8 cellular contexts compared by ENCODE assay signal in genomic region chr4:48341776-48342558, GRCh38. TPM values are rescaled to one million over a fixed set of nuclear protein-coding genes. Genes with fewer than 3 reads are reported as not detected.
A peak's percentile ranks its signal among the peaks of the same experiment; 100 is the strongest.
DNase-seq lines count a peak whose midpoint lies in the region; ATAC-seq and TF ChIP-seq lines count a peak whose summit lies in the region.

No MANE protein-coding gene starts in this region.

- H3K27me3 ChIP-seq in breast epithelium (no peaks in the 10 kb centered on the region), spleen (replicated peaks in 1 of 7) (no peaks in the 10 kb centered on the region)

- H3K27ac Mint-ChIP-seq in Calu3 (ENCODE audit: unreplicated experiment): peak overlapping the region; percentile 63

- peaks cover 19% of the 10 kb centered on the region for H3K4me1 Mint-ChIP-seq in Calu3 (ENCODE audit: low read depth, unreplicated experiment)

- intact Hi-C loops in Calu3 (cut with micrococcal nuclease; ENCODE audit: unreplicated experiment) (no loop called here), breast epithelium (cut with DNase I; ENCODE audit: low total_unique reads) (no loop called here), spleen (cut with DNase I; ENCODE audit: low total_unique reads) (no loop called here)

- CTCF ChIA-PET in Calu3 (lab: Charles Lee): interaction anchor here (0.6 to 1.0 kb wide), 3 partner anchors 9 to 1052 kb away, joined by 3 to 7 read pairs (median 3); no protein-coding TSS in a partner anchor

- H3K9me3 Mint-ChIP-seq in Calu3 (ENCODE audit: low read depth, unreplicated experiment): no peaks in the 10 kb centered on the region

- no peak for TF ChIP-seq POLR2A in breast epithelium (IDR thresholded peaks at IDR 0.05)
- no peak for TF ChIP-seq POLR2A in spleen (IDR thresholded peaks at IDR 0.05)

- H3K27ac ChIP-seq in breast epithelium: peak overlapping the region; percentile 96 to 97
- H3K27ac ChIP-seq in spleen: peak overlapping the region; percentile 94 to 99 (median 98)

- TF ChIP-seq CTCF in Calu3 (IDR thresholded peaks at IDR 0.05; ENCODE audit: unreplicated experiment) (no peak), breast epithelium (IDR thresholded peaks at IDR 0.05) (no peak), spleen (IDR thresholded peaks at IDR 0.05 in 8 of 11, conservative IDR thresholded peaks at IDR 0.05 in 3 of 11) (peak in 1 of 11 experiments; percentile 2)

- H3K9me3 ChIP-seq in breast epithelium (no peaks in the 10 kb centered on the region), spleen (no peaks in the 10 kb centered on the region)

- 0 to 1% (median 0%) methylated on average over 30 to 63 of the region's 63 CpGs for WGBS in spleen, 5 donors

- ATAC-seq in GM21381 (IDR thresholded peaks at IDR 0.05; ENCODE audit: unreplicated experiment): peak; percentile 22

- peak overlapping the region; percentile 85 for H3K4me3 Mint-ChIP-seq in Calu3 (ENCODE audit: low read depth, unreplicated experiment)

- peaks cover 0 to 9% of the 10 kb centered on the region in 2 donors for H3K4me1 ChIP-seq in breast epithelium
- peaks cover 20 to 64% (median 49%) of the 10 kb centered on the region in 6 donors for H3K4me1 ChIP-seq in spleen

- H3K36me3 ChIP-seq in breast epithelium: no peaks in the 10 kb centered on the region
- no peaks in the 10 kb centered on the region for H3K36me3 ChIP-seq in spleen

- no TSS peak for BruUV-seq in Calu3 (replicated peaks; lab: Mats Ljungman, UMichigan)

- H3K36me3 Mint-ChIP-seq in Calu3 (ENCODE audit: insufficient read depth, unreplicated experiment): peaks cover 23% of the 10 kb centered on the region

- peak; percentile 38 for DNase-seq in Calu3
- peak; percentile 40 for DNase-seq in HT1080 (ENCODE audit: low read depth)
- peak; percentile 48 for DNase-seq in T-helper 9 cell
- DNase-seq in breast epithelium (ENCODE audit: low spot score in 2 of 2): peak; percentile 34 to 58
- DNase-seq in inferior parietal cortex (ENCODE audit: extremely low spot score): peak; percentile 37
- peak; percentile 95 for DNase-seq in spleen
- DNase-seq in NCI-H128 (lab: John Stamatoyannopoulos, UW; ENCODE audit: unreplicated experiment): no peak

- peak overlapping the region; percentile 85 to 94 (median 87) for H3K4me3 ChIP-seq in breast epithelium
- H3K4me3 ChIP-seq in spleen: peak overlapping the region; percentile 60 to 96 (median 86)

- H3K27me3 Mint-ChIP-seq in Calu3 (ENCODE audit: unreplicated experiment): no peaks in the 10 kb centered on the region

RNA-seq across cellular contexts. Expression of gene SLAIN2, which starts 0.6 kb away (rescaled TPM):
- total RNA-seq in Calu3 (2022) (44.1 and 49.3 TPM in 2 replicates), breast epithelium (10 to 100 TPM; 41.6 to 76.6 (median 76.5) TPM), spleen (10 to 100 TPM; 42.8 to 69.1 (median 48.5) TPM)
- 37.3 and 64.1 TPM in 2 replicates for total RNA-seq in HT1080 (2014; rRNA removed; shearing (Covaris generic))
- polyA plus RNA-seq in HT1080 (2015; cell fraction: cytosol; rRNA removed): 48.3 and 61.6 TPM in 2 replicates
- 27.8 and 37.9 TPM in 2 replicates for polyA plus RNA-seq in HT1080 (2015; cell fraction: nucleus; rRNA removed)
- 1 to 10 TPM; 6.6 to 8.5 (median 7.8) TPM for polyA plus RNA-seq in spleen
